In the genomic region with DNA sequence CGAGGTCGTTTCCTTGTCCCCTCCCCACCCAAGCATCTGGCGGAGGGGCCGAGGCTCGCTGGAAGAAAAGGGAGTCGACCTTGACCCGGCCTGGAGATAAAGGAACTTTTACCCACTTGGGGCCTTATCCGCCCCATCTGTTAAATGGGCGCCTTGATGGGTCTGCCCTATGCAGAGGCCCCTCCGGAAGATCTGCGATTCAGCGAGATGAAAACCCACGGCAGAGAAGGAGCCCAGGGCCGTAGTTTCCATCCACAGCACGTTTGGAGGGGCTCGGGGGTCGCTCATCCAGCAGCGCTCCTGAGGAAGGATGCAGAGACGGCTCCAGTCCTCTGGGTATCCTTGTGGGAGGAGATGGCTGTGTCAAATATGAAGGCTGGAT, we compare ENCODE assay signal across 1 cellular context.
TF ChIP-seq lines count a peak whose summit lies in the region.

No MANE protein-coding gene starts in this region.

TF ChIP-seq in GM23338, 12 proteins besides CTCF, POLR2A, EP300 and RAD21 (continued from another document):
- TF ChIP-seq, protein P1, sequence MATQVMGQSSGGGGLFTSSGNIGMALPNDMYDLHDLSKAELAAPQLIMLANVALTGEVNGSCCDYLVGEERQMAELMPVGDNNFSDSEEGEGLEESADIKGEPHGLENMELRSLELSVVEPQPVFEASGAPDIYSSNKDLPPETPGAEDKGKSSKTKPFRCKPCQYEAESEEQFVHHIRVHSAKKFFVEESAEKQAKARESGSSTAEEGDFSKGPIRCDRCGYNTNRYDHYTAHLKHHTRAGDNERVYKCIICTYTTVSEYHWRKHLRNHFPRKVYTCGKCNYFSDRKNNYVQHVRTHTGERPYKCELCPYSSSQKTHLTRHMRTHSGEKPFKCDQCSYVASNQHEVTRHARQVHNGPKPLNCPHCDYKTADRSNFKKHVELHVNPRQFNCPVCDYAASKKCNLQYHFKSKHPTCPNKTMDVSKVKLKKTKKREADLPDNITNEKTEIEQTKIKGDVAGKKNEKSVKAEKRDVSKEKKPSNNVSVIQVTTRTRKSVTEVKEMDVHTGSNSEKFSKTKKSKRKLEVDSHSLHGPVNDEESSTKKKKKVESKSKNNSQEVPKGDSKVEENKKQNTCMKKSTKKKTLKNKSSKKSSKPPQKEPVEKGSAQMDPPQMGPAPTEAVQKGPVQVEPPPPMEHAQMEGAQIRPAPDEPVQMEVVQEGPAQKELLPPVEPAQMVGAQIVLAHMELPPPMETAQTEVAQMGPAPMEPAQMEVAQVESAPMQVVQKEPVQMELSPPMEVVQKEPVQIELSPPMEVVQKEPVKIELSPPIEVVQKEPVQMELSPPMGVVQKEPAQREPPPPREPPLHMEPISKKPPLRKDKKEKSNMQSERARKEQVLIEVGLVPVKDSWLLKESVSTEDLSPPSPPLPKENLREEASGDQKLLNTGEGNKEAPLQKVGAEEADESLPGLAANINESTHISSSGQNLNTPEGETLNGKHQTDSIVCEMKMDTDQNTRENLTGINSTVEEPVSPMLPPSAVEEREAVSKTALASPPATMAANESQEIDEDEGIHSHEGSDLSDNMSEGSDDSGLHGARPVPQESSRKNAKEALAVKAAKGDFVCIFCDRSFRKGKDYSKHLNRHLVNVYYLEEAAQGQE (IDR thresholded peaks at IDR 0.05; ENCODE audit: unreplicated experiment), result no peak
- TF ChIP-seq, protein P2, sequence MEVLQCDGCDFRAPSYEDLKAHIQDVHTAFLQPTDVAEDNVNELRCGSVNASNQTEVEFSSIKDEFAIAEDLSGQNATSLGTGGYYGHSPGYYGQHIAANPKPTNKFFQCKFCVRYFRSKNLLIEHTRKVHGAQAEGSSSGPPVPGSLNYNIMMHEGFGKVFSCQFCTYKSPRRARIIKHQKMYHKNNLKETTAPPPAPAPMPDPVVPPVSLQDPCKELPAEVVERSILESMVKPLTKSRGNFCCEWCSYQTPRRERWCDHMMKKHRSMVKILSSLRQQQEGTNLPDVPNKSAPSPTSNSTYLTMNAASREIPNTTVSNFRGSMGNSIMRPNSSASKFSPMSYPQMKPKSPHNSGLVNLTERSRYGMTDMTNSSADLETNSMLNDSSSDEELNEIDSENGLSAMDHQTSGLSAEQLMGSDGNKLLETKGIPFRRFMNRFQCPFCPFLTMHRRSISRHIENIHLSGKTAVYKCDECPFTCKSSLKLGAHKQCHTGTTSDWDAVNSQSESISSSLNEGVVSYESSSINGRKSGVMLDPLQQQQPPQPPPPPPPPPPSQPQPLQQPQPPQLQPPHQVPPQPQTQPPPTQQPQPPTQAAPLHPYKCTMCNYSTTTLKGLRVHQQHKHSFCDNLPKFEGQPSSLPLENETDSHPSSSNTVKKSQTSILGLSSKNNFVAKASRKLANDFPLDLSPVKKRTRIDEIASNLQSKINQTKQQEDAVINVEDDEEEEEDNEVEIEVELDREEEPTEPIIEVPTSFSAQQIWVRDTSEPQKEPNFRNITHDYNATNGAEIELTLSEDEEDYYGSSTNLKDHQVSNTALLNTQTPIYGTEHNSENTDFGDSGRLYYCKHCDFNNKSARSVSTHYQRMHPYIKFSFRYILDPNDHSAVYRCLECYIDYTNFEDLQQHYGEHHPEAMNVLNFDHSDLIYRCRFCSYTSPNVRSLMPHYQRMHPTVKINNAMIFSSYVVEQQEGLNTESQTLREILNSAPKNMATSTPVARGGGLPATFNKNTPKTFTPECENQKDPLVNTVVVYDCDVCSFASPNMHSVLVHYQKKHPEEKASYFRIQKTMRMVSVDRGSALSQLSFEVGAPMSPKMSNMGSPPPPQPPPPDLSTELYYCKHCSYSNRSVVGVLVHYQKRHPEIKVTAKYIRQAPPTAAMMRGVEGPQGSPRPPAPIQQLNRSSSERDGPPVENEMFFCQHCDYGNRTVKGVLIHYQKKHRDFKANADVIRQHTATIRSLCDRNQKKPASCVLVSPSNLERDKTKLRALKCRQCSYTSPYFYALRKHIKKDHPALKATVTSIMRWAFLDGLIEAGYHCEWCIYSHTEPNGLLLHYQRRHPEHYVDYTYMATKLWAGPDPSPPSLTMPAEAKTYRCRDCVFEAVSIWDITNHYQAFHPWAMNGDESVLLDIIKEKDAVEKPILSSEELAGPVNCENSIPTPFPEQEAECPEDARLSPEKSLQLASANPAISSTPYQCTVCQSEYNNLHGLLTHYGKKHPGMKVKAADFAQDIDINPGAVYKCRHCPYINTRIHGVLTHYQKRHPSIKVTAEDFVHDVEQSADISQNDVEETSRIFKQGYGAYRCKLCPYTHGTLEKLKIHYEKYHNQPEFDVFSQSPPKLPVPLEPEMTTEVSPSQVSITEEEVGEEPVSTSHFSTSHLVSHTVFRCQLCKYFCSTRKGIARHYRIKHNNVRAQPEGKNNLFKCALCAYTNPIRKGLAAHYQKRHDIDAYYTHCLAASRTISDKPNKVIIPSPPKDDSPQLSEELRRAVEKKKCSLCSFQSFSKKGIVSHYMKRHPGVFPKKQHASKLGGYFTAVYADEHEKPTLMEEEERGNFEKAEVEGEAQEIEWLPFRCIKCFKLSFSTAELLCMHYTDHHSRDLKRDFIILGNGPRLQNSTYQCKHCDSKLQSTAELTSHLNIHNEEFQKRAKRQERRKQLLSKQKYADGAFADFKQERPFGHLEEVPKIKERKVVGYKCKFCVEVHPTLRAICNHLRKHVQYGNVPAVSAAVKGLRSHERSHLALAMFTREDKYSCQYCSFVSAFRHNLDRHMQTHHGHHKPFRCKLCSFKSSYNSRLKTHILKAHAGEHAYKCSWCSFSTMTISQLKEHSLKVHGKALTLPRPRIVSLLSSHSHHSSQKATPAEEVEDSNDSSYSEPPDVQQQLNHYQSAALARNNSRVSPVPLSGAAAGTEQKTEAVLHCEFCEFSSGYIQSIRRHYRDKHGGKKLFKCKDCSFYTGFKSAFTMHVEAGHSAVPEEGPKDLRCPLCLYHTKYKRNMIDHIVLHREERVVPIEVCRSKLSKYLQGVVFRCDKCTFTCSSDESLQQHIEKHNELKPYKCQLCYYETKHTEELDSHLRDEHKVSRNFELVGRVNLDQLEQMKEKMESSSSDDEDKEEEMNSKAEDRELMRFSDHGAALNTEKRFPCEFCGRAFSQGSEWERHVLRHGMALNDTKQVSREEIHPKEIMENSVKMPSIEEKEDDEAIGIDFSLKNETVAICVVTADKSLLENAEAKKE (CRISPR knock-in tag; IDR thresholded peaks at IDR 0.05), result no peak
- TF ChIP-seq EZH2 (IDR thresholded peaks at IDR 0.05; ENCODE audit: low read depth, unreplicated experiment), result no peak
- TF ChIP-seq JUNB (IDR thresholded peaks at IDR 0.05; ENCODE audit: unreplicated experiment), result no peak
- TF ChIP-seq, protein P3, sequence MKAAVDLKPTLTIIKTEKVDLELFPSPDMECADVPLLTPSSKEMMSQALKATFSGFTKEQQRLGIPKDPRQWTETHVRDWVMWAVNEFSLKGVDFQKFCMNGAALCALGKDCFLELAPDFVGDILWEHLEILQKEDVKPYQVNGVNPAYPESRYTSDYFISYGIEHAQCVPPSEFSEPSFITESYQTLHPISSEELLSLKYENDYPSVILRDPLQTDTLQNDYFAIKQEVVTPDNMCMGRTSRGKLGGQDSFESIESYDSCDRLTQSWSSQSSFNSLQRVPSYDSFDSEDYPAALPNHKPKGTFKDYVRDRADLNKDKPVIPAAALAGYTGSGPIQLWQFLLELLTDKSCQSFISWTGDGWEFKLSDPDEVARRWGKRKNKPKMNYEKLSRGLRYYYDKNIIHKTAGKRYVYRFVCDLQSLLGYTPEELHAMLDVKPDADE (IDR thresholded peaks at IDR 0.05), result no peak
- no peak for TF ChIP-seq NANOG (IDR thresholded peaks at IDR 0.05; ENCODE audit: borderline replicate concordance)
- TF ChIP-seq POLR2AphosphoS5 (IDR thresholded peaks at IDR 0.05; ENCODE audit: low read depth), result no peak
- no peak for TF ChIP-seq ZNF114 (CRISPR knock-in tag; IDR thresholded peaks at IDR 0.05)
- TF ChIP-seq CREB1 (CRISPR knock-in tag; IDR thresholded peaks at IDR 0.05; ENCODE audit: low read depth), result no peak
